In genomic region chr7:148721390-148721789, GRCh38 we compare ENCODE assay signal across 26 cellular contexts.
"Had no signal": no experiment of that assay in that cellular context is flagged by ENCODE, and none has a peak within 500 bp of the region (broad histone marks: within the 10 kb centered on the region; RNA-seq: fewer than 3 reads in every experiment).

No MANE protein-coding gene starts in this region.

- H3K27me3 Mint-ChIP-seq: activated naive CD4-positive, alpha-beta T cell treated with anti-CD3 and anti-CD28 coated beads, Interleukin-2, amount 10 ng/mL, durations not matched to agents 7 days and 5 days; activated naive CD8-positive, alpha-beta T cell treated with anti-CD3 and anti-CD28 coated beads, Interleukin-2, amount 10 ng/mL, durations not matched to agents 7 days and 5 days; T-cell had no signal

- H3K9me3 Mint-ChIP-seq: activated naive CD4-positive, alpha-beta T cell treated with anti-CD3 and anti-CD28 coated beads, Interleukin-2, amount 10 ng/mL, durations not matched to agents 7 days and 5 days; T-cell had no signal

- H3K4me3 ChIP-seq: breast epithelium, SK-N-MC had no signal

- ATAC-seq: activated CD8-positive, alpha-beta T cell treated with anti-CD3 and anti-CD28 coated beads, Interleukin-2, amount 10 ng/mL, durations not matched to agents 7 days and 5 days; Panc1; Right ventricle myocardium inferior; T-cell had no signal

- DNase-seq: activated CD4-positive, alpha-beta T cell treated with anti-CD3 and anti-CD28 coated beads for 48 hours; activated CD4-positive, alpha-beta T cell treated with anti-CD3 and anti-CD28 coated beads, Interleukin-2, amount 50 U/mL, for 4 hours; activated CD4-positive, CD25-positive, alpha-beta regulatory T cell treated with anti-CD3 and anti-CD28 coated beads, Interleukin-2, amount 50 U/mL, for 72 hours; activated CD8-positive, alpha-beta memory T cell treated with anti-CD3 and anti-CD28 coated beads, Interleukin-2, amount 50 U/mL, for 48 hours; activated CD8-positive, alpha-beta T cell treated with anti-CD3 and anti-CD28 coated beads, Interleukin-2, amount 10 ng/mL, durations not matched to agents 7 days and 5 days; activated gamma-delta T cell; activated naive CD4-positive, alpha-beta T cell treated with anti-CD3 and anti-CD28 coated beads, Interleukin-2, amount 10 ng/mL, durations not matched to agents 7 days and 5 days; activated naive CD8-positive, alpha-beta T cell treated with anti-CD3 and anti-CD28 coated beads, Interleukin-2, amount 10 ng/mL, durations not matched to agents 7 days and 5 days; activated T-cell treated with anti-CD3 and anti-CD28 coated beads, Interleukin-2, amount 50 U/mL, for 1 hour; aorta; central memory CD4-positive, alpha-beta T cell; KBM-7; NCI-H1048; NCI-H1930; NCI-H2171; NCI-H2227 treated with DMSO at 0.1 percent for 48 hours; NCI-H446 treated with DMSO at 0.1 percent for 48 hours; NCI-H524 treated with DMSO at 0.1 percent for 48 hours; NCI-H748 treated with DMSO at 0.1 percent for 48 hours; RPMI8226; T-cell had no signal

- H3K9me3 ChIP-seq: breast epithelium had no signal

- H3K27me3 ChIP-seq: breast epithelium had no signal

- H3K36me3 ChIP-seq: breast epithelium had no signal

- H3K4me3 Mint-ChIP-seq: activated CD8-positive, alpha-beta T cell treated with anti-CD3 and anti-CD28 coated beads, Interleukin-2, amount 10 ng/mL, durations not matched to agents 7 days and 5 days; activated naive CD4-positive, alpha-beta T cell treated with anti-CD3 and anti-CD28 coated beads, Interleukin-2, amount 10 ng/mL, durations not matched to agents 7 days and 5 days; WTC11 had no signal

- H3K36me3 Mint-ChIP-seq: WTC11 had no signal

- H3K27ac ChIP-seq: breast epithelium had no signal

- H3K27ac Mint-ChIP-seq: activated CD8-positive, alpha-beta T cell treated with anti-CD3 and anti-CD28 coated beads, Interleukin-2, amount 10 ng/mL, durations not matched to agents 7 days and 5 days; activated naive CD4-positive, alpha-beta T cell treated with anti-CD3 and anti-CD28 coated beads, Interleukin-2, amount 10 ng/mL, durations not matched to agents 7 days and 5 days; activated naive CD8-positive, alpha-beta T cell treated with anti-CD3 and anti-CD28 coated beads, Interleukin-2, amount 10 ng/mL, durations not matched to agents 7 days and 5 days; T-cell had no signal
